18 cellular contexts compared by ENCODE assay signal in genomic region chr20:4713401-4713800, GRCh38. TPM values are rescaled to one million over a fixed set of nuclear protein-coding genes. Genes with fewer than 3 reads are reported as not detected.
DNase-seq lines count a peak whose midpoint lies in the region; ATAC-seq and TF ChIP-seq lines count a peak whose summit lies in the region.
"Had no signal": no experiment of that assay in that cellular context is flagged by ENCODE, and none has a peak within 500 bp of the region (broad histone marks: within the 10 kb centered on the region; RNA-seq: fewer than 3 reads in every experiment).

No MANE protein-coding gene starts in this region.

- WGBS in mammary epithelial cell (ENCODE audit: low coverage, missing lambda C conversion rate), result 18% methylated on average over 7 of the region's 7 CpGs

- peak overlapping the region; percentile 13 for H3K4me2 ChIP-seq in mammary epithelial cell (ENCODE audit: insufficient read depth, low read depth, low read length)

- no peak overlapping the region for H3K9ac ChIP-seq in mammary epithelial cell (ENCODE audit: insufficient read depth, low read length)

- H3K36me3 ChIP-seq in mammary epithelial cell (ENCODE audit: insufficient read depth, low read length), result no peaks in the 10 kb centered on the region
- H3K36me3 ChIP-seq: brain microvascular endothelial cell, colonic mucosa had no signal

- H3K9me3 ChIP-seq in mammary epithelial cell (replicated peaks; ENCODE audit: insufficient read depth, low read length), result no peaks in the 10 kb centered on the region
- H3K9me3 ChIP-seq: colonic mucosa had no signal

- CTCF ChIA-PET in mammary epithelial cell (lab: Charles Lee; ENCODE audit: low non-redundant PET), result interaction anchor here (1.1 kb wide), 1 partner anchor 100 kb away, joined by 7 read pairs; no protein-coding TSS in a partner anchor

- peak; percentile 23 for DNase-seq in ELR (ENCODE audit: low read depth)
- DNase-seq in M059J (ENCODE audit: low read depth), result peak; percentile 92
- peak; percentile 98 for DNase-seq in mammary epithelial cell
- DNase-seq in kidney tubule cell (ENCODE audit: low spot score), result peak; percentile 62
- DNase-seq in occipital lobe (lab: John Stamatoyannopoulos, UW), result no peak
- no peak for DNase-seq in Right ventricle myocardium inferior (ENCODE audit: missing footprints)
- DNase-seq in SK-N-DZ (ENCODE audit: low spot score), result no peak
- DNase-seq: activated CD4-positive, alpha-beta T cell treated with anti-CD3 and anti-CD28 coated beads, Interleukin-2, amount 10 ng/mL, durations not matched to agents 24 days and 14 days; brain microvascular endothelial cell; CD8-positive, alpha-beta memory T cell; colonic mucosa; NCI-H1417 treated with DMSO at 0.1 percent for 48 hours; NCI-H524; SHP77 treated with DMSO at 0.1 percent for 48 hours; T-cell had no signal

- ATAC-seq in HG03135 (IDR thresholded peaks at IDR 0.05; ENCODE audit: unreplicated experiment) (no peak), Right ventricle myocardium inferior (no peak)
- ATAC-seq: sciatic nerve; stimulated activated effector memory CD8-positive, alpha-beta T cell treated with anti-CD3 and anti-CD28 coated beads, Interleukin-12 subunit alpha, Interleukin-12 subunit beta, amount 100 ng/mL, for 72 hours; T-cell had no signal

- intact Hi-C loops in mammary epithelial cell (cut with micrococcal nuclease) (loop anchor here (1.0 kb wide), 1 partner anchor 47 kb away; no protein-coding TSS in a partner anchor), Right ventricle myocardium inferior (cut with DNase I) (no loop called here)

- peak overlapping the region; percentile 29 for H3K27ac ChIP-seq in mammary epithelial cell (ENCODE audit: insufficient read depth, low read depth, low read length)
- H3K27ac ChIP-seq: brain microvascular endothelial cell, colonic mucosa had no signal

- no peaks in the 10 kb centered on the region for H4K20me1 ChIP-seq in mammary epithelial cell (ENCODE audit: insufficient read depth, low read length)

- dilution Hi-C loops in mammary epithelial cell (cut with HindIII; ENCODE audit: low sequenced_read_pairs), result no loop called here

- no peak for TF ChIP-seq CTCF in mammary epithelial cell (conservative IDR thresholded peaks at IDR 0.05 in 1 of 2, IDR thresholded peaks at IDR 0.05 in 1 of 2; ENCODE audit: extremely low read depth in 1 of 2, insufficient read depth in 1 of 2, low read depth in 1 of 2, low read length in 2 of 2)

- H3K4me3 ChIP-seq in mammary epithelial cell (replicated peaks in 1 of 3; ENCODE audit: insufficient read depth in 1 of 3, low read depth in 2 of 3, low read length in 3 of 3), result no peak overlapping the region
- H3K4me3 ChIP-seq: colonic mucosa had no signal

- no peaks in the 10 kb centered on the region for H3K79me2 ChIP-seq in mammary epithelial cell (ENCODE audit: insufficient read depth, low read length)

- no peaks in the 10 kb centered on the region for H3K27me3 ChIP-seq in mammary epithelial cell (ENCODE audit: insufficient read depth, low read length)
- H3K27me3 ChIP-seq: brain microvascular endothelial cell, colonic mucosa had no signal

- H3K4me1 ChIP-seq in mammary epithelial cell (ENCODE audit: insufficient read depth, low read length), result peaks cover 26% of the 10 kb centered on the region
- H3K4me1 ChIP-seq: colonic mucosa had no signal

- peak overlapping the region; percentile 12 for H2AFZ ChIP-seq in mammary epithelial cell (ENCODE audit: low read depth, low read length)

- BruUV-seq in mammary epithelial cell (replicated peaks; lab: Mats Ljungman, UMichigan), result no TSS peak

- in situ Hi-C loops in mammary epithelial cell (cut with MboI; ENCODE audit: low sequenced_read_pairs in 2 of 2), result no loop called here

RNA-seq across cellular contexts. Expression of gene PRND, which starts 8.3 kb away (rescaled TPM):
- not detected in 2 replicates for total RNA-seq in M059J (2014; rRNA removed; shearing (Covaris generic))
- total RNA-seq in mammary epithelial cell, result not detected
- not detected for polyA plus RNA-seq in mammary epithelial cell
- polyA minus RNA-seq in mammary epithelial cell, result not detected
- 1.1 TPM for total RNA-seq in occipital lobe
- total RNA-seq in Right ventricle myocardium inferior, result not detected
- not detected in 2 replicates for polyA plus RNA-seq in SK-N-DZ (2014; cell fraction: cytosol; rRNA removed)
- polyA plus RNA-seq in SK-N-DZ (2014; cell fraction: nucleus; rRNA removed), result not detected in 2 replicates
- total RNA-seq: activated CD4-positive, alpha-beta T cell treated with anti-CD3 and anti-CD28 coated beads, Interleukin-2, amount 10 ng/mL, durations not matched to agents 24 days and 14 days; CD8-positive, alpha-beta memory T cell; T-cell had no signal

RNA-seq across cellular contexts. Expression of gene PRNP, which starts 27.1 kb away (rescaled TPM):
- 345 and 416 TPM in 2 replicates for total RNA-seq in M059J (2014; rRNA removed; shearing (Covaris generic))
- total RNA-seq in mammary epithelial cell (100 to 1,000 TPM; 676 to 841 TPM), occipital lobe (92.3 TPM), Right ventricle myocardium inferior (124 TPM)
- polyA plus RNA-seq in mammary epithelial cell, result 1,147 TPM
- polyA minus RNA-seq in mammary epithelial cell, result 442 TPM
- polyA plus RNA-seq in SK-N-DZ (2014; cell fraction: cytosol; rRNA removed), result 20.4 and 23.8 TPM in 2 replicates
- 8.6 and 9.4 TPM in 2 replicates for polyA plus RNA-seq in SK-N-DZ (2014; cell fraction: nucleus; rRNA removed)

Comparison
In these comparisons a context has a peak if more than half of its experiments do, and no peak if none do; other contexts are left out.
1. DNase-seq: peak in ELR (single experiment), M059J (single experiment), mammary epithelial cell (single experiment) and kidney tubule cell (single experiment); none in occipital lobe (single experiment), Right ventricle myocardium inferior (single experiment) and SK-N-DZ (single experiment).